13 cellular contexts compared by ENCODE assay signal in genomic region chr1:10891081-10891480, GRCh38.
A peak's percentile ranks its signal among the peaks of the same experiment; 100 is the strongest.
DNase-seq lines count a peak whose midpoint lies in the region; ATAC-seq and TF ChIP-seq lines count a peak whose summit lies in the region.
"Had no signal": no experiment of that assay in that cellular context is flagged by ENCODE, and none has a peak within 500 bp of the region (broad histone marks: within the 10 kb centered on the region; RNA-seq: fewer than 3 reads in every experiment).

No MANE protein-coding gene starts in this region.

- H3K4me3 ChIP-seq in RWPE2 (ENCODE audit: severe bottlenecking) (no peak overlapping the region), esophagus squamous epithelium (no peak overlapping the region), Peyer's patch (no peak overlapping the region)

- DNase-seq in RWPE2 (ENCODE audit: low spot score) (no peak), esophagus squamous epithelium (lab: John Stamatoyannopoulos, UW) (no peak), type B pancreatic cell (ENCODE audit: extremely low spot score, unreplicated experiment) (no peak), Peyer's patch (no peak), NCI-H69 (lab: John Stamatoyannopoulos, UW) (no peak)
- DNase-seq: CD8-positive, alpha-beta memory T cell; Karpas-422; NCI-H1417; NCI-H2029; NCI-H2171 treated with DMSO at 0.1 percent for 48 hours had no signal

- intact Hi-C loops in esophagus squamous epithelium (cut with DNase I): no loop called here

- H3K9me3 ChIP-seq in RWPE2 (ENCODE audit: severe bottlenecking) (no peaks in the 10 kb centered on the region), esophagus squamous epithelium (no peaks in the 10 kb centered on the region), Peyer's patch (no peaks in the 10 kb centered on the region)
- H3K9me3 ChIP-seq: SK-N-SH had no signal

- H3K27ac ChIP-seq in RWPE2 (ENCODE audit: poor library complexity, severe bottlenecking): no peak overlapping the region
- peak overlapping the region; percentile 17 to 68 (median 52) for H3K27ac ChIP-seq in esophagus squamous epithelium
- no peak overlapping the region for H3K27ac ChIP-seq in Peyer's patch

- H3K27ac Mint-ChIP-seq in nephron (peak overlapping the region; percentile 55 to 90 (median 64)), type B pancreatic cell (peak overlapping the region; percentile 89)
- H3K27ac Mint-ChIP-seq: CD8-positive, alpha-beta memory T cell had no signal

- H3K4me1 ChIP-seq in RWPE2 (ENCODE audit: insufficient read depth, poor library complexity, severe bottlenecking) (peaks cover 5% of the 10 kb centered on the region), esophagus squamous epithelium (peaks cover 7 to 39% (median 18%) of the 10 kb centered on the region in 3 donors), Peyer's patch (peaks cover 0 to 8% (median 0%) of the 10 kb centered on the region in 4 donors)

- H3K27me3 ChIP-seq in RWPE2 (ENCODE audit: insufficient read depth, poor library complexity, severe bottlenecking) (no peaks in the 10 kb centered on the region), esophagus squamous epithelium (peaks cover 0 to 73% (median 0%) of the 10 kb centered on the region in 4 donors), Peyer's patch (peaks cover 0 to 4% of the 10 kb centered on the region in 2 donors)

- no peaks in the 10 kb centered on the region for H3K36me3 ChIP-seq in RWPE2 (ENCODE audit: low read depth)
- H3K36me3 ChIP-seq in esophagus squamous epithelium: no peaks in the 10 kb centered on the region
- H3K36me3 ChIP-seq in Peyer's patch: no peaks in the 10 kb centered on the region

- H3K4me1 Mint-ChIP-seq in nephron (peaks cover 29% of the 10 kb centered on the region), type B pancreatic cell (ENCODE audit: unreplicated experiment) (peaks cover 31% of the 10 kb centered on the region)

- TF ChIP-seq POLR2A in esophagus squamous epithelium (IDR thresholded peaks at IDR 0.05) (no peak), Peyer's patch (IDR thresholded peaks at IDR 0.05) (no peak)

- H3K4me3 Mint-ChIP-seq in nephron: peak overlapping the region in 1 of 3 experiments; percentile 53
- H3K4me3 Mint-ChIP-seq in type B pancreatic cell: peak overlapping the region; percentile 88
- H3K4me3 Mint-ChIP-seq: CD8-positive, alpha-beta memory T cell had no signal

- ATAC-seq in RWPE2 (ENCODE audit: low read depth): peak; percentile 71
- no peak for ATAC-seq in GM18519 (IDR thresholded peaks at IDR 0.05; ENCODE audit: low FRiP score, unreplicated experiment)

- H3K27me3 Mint-ChIP-seq in nephron (ENCODE audit: low read depth) (peaks cover 51% of the 10 kb centered on the region), type B pancreatic cell (peaks cover 10% of the 10 kb centered on the region)

- no peak for TF ChIP-seq CTCF in RWPE2 (IDR thresholded peaks at IDR 0.05; ENCODE audit: poor library complexity, severe bottlenecking)
- no peak for TF ChIP-seq CTCF in esophagus squamous epithelium (IDR thresholded peaks at IDR 0.05)
- TF ChIP-seq CTCF in nephron (IDR thresholded peaks at IDR 0.05; ENCODE audit: unreplicated experiment in 3 of 3): no peak
- no peak for TF ChIP-seq CTCF in type B pancreatic cell (conservative IDR thresholded peaks at IDR 0.05)
- TF ChIP-seq CTCF in Peyer's patch (IDR thresholded peaks at IDR 0.05): no peak

- 35 to 42% methylated on average over 4 of the region's 4 CpGs for WGBS in esophagus squamous epithelium, 2 donors

- H3K36me3 Mint-ChIP-seq in nephron (ENCODE audit: low read depth) (no peaks in the 10 kb centered on the region), type B pancreatic cell (no peaks in the 10 kb centered on the region)

- H3K9me3 Mint-ChIP-seq in nephron (no peaks in the 10 kb centered on the region), type B pancreatic cell (no peaks in the 10 kb centered on the region)
- H3K9me3 Mint-ChIP-seq: CD8-positive, alpha-beta memory T cell had no signal

Comparison
In these comparisons a context has a peak if more than half of its experiments do, and no peak if none do; other contexts are left out.
1. H3K27ac ChIP-seq: peak in esophagus squamous epithelium (4 of 4); none in RWPE2 (single experiment) and Peyer's patch (0 of 4).